18 cellular contexts compared by ENCODE assay signal in the genomic region with DNA sequence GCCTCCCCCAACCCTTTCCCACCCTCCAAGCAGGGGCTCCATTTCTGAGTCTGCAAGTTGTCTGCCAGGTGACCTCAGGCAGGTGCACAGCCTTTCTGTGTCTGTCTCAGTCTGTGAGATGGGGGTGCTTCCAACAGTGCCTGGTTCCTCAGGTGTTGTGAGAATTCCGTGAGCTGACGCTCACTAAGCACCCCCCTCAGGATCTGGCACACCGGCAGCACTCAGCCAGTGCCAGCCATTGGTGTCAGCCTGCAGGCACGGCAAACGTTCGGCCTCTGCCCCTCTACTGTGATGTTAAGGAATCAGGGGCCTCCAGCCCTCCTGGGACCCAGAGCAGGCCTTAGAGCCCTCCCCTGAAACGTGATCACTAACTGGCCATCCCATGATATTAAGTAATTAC. TPM values are rescaled to one million over a fixed set of nuclear protein-coding genes. Genes with fewer than 3 reads are reported as not detected.
DNase-seq lines count a peak whose midpoint lies in the region; ATAC-seq and TF ChIP-seq lines count a peak whose summit lies in the region.
"Had no signal": no experiment of that assay in that cellular context is flagged by ENCODE, and none has a peak within 500 bp of the region (broad histone marks: within the 10 kb centered on the region; RNA-seq: fewer than 3 reads in every experiment).

No MANE protein-coding gene starts in this region.

- peaks cover 47 to 63% (median 47%) of the 10 kb centered on the region in 3 donors for H3K27me3 Mint-ChIP-seq in CD14-positive monocyte (ENCODE audit: low read depth in 3 of 3)
- H3K27me3 Mint-ChIP-seq in activated CD8-positive, alpha-beta memory T cell treated with anti-CD3 and anti-CD28 coated beads, Interleukin-2, amount 10 ng/mL, durations not matched to agents 7 days and 5 days: peaks cover 37% of the 10 kb centered on the region
- peaks cover 29% of the 10 kb centered on the region for H3K27me3 Mint-ChIP-seq in activated naive CD4-positive, alpha-beta T cell treated with anti-CD3 and anti-CD28 coated beads for 36 hours (ENCODE audit: low read depth)

- no peak overlapping the region for H3K4me2 ChIP-seq in osteoblast (ENCODE audit: insufficient read depth, low read length)
- H3K4me2 ChIP-seq: BLaER1 had no signal

- peak overlapping the region in 6 of 10 donors; percentile 67 to 99 (median 78) for H3K4me3 ChIP-seq in heart right ventricle
- no peak overlapping the region for H3K4me3 ChIP-seq in osteoblast (ENCODE audit: insufficient read depth, low read length)
- peak overlapping the region; percentile 60 to 100 for H3K4me3 ChIP-seq in tibial artery
- H3K4me3 ChIP-seq: BLaER1 had no signal

- H3K27ac ChIP-seq in heart right ventricle (peak overlapping the region in 9 of 10 donors; percentile 71 to 97 (median 89)), osteoblast (ENCODE audit: low read depth, low read length) (no peak overlapping the region), tibial artery (peak overlapping the region; percentile 94 to 100)
- H3K27ac ChIP-seq: BLaER1 had no signal

- no peaks in the 10 kb centered on the region for H4K20me1 ChIP-seq in osteoblast (ENCODE audit: insufficient read depth, low read length)

- H3K9me3 ChIP-seq in heart right ventricle: peaks cover 0 to 9% (median 0%) of the 10 kb centered on the region in 11 donors
- H3K9me3 ChIP-seq in osteoblast (ENCODE audit: low read depth, low read length): peaks cover 11% of the 10 kb centered on the region
- H3K9me3 ChIP-seq in tibial artery: no peaks in the 10 kb centered on the region
- H3K9me3 ChIP-seq: BLaER1 had no signal

- TF ChIP-seq POLR2A in Raji (IDR thresholded peaks at IDR 0.05; ENCODE audit: insufficient read depth, low read depth, low read length): 0 out of 2 replicates have a peak, but pooled peaks have one; percentile 7

- ATAC-seq in heart right ventricle: no peak
- ATAC-seq in activated CD8-positive, alpha-beta memory T cell treated with anti-CD3 and anti-CD28 coated beads, Interleukin-2, amount 10 ng/mL, durations not matched to agents 7 days and 5 days: no peak
- ATAC-seq: activated CD4-positive, CD25-positive, alpha-beta regulatory T cell treated with anti-CD3 and anti-CD28 coated beads, Interleukin-2, amount 50 U/mL, for 24 hours; T-helper 17 cell had no signal

- H3K4me1 ChIP-seq in heart right ventricle (peaks cover 22 to 79% (median 65%) of the 10 kb centered on the region in 9 donors), osteoblast (ENCODE audit: insufficient read depth, low read length) (peaks cover 19% of the 10 kb centered on the region), tibial artery (peaks cover 0 to 67% (median 55%) of the 10 kb centered on the region in 4 donors)

- peaks cover 0 to 23% (median 0%) of the 10 kb centered on the region in 9 donors for H3K36me3 ChIP-seq in heart right ventricle
- H3K36me3 ChIP-seq in osteoblast (ENCODE audit: insufficient read depth, low read length): no peaks in the 10 kb centered on the region
- peaks cover 36 to 46% (median 43%) of the 10 kb centered on the region in 3 donors for H3K36me3 ChIP-seq in tibial artery
- H3K36me3 ChIP-seq: BLaER1 had no signal

- peaks cover 18% of the 10 kb centered on the region for H3K4me1 Mint-ChIP-seq in CD14-positive monocyte
- H3K4me1 Mint-ChIP-seq in activated CD8-positive, alpha-beta memory T cell treated with anti-CD3 and anti-CD28 coated beads, Interleukin-2, amount 10 ng/mL, durations not matched to agents 7 days and 5 days: peaks cover 11% of the 10 kb centered on the region
- peaks cover 10% of the 10 kb centered on the region for H3K4me1 Mint-ChIP-seq in activated naive CD4-positive, alpha-beta T cell treated with anti-CD3 and anti-CD28 coated beads for 36 hours (ENCODE audit: low read depth)

- H2AFZ ChIP-seq in osteoblast (ENCODE audit: low read length): no peak overlapping the region

- no peaks in the 10 kb centered on the region for H3K79me2 ChIP-seq in osteoblast (ENCODE audit: insufficient read depth, low read length)

- no peak overlapping the region for H3K27ac Mint-ChIP-seq in CD14-positive monocyte
- no peak overlapping the region for H3K27ac Mint-ChIP-seq in activated CD8-positive, alpha-beta memory T cell treated with anti-CD3 and anti-CD28 coated beads, Interleukin-2, amount 10 ng/mL, durations not matched to agents 7 days and 5 days
- no peak overlapping the region for H3K27ac Mint-ChIP-seq in activated naive CD4-positive, alpha-beta T cell treated with anti-CD3 and anti-CD28 coated beads for 36 hours
- H3K27ac Mint-ChIP-seq: activated naive CD8-positive, alpha-beta T cell; T-helper 17 cell had no signal

- WGBS in heart right ventricle, 2 donors: 49 to 61% methylated on average over 7 of the region's 7 CpGs

- DNase-seq in heart right ventricle: no peak
- peak; percentile 75 for DNase-seq in osteoblast (ENCODE audit: insufficient read length, low spot score, missing footprints)
- peak; percentile 25 to 66 for DNase-seq in tibial artery
- DNase-seq in CD14-positive monocyte (ENCODE audit: low spot score): no peak
- DNase-seq in activated CD8-positive, alpha-beta memory T cell treated with anti-CD3 and anti-CD28 coated beads, Interleukin-2, amount 10 ng/mL, durations not matched to agents 7 days and 5 days: no peak
- DNase-seq in activated naive CD4-positive, alpha-beta T cell treated with anti-CD3 and anti-CD28 coated beads for 36 hours: no peak
- DNase-seq: central memory CD4-positive, alpha-beta T cell; DMS79; NCI-H1694; NCI-H69; T-helper 17 cell had no signal

- CTCF ChIA-PET in activated CD8-positive, alpha-beta memory T cell treated with anti-CD3 and anti-CD28 coated beads, Interleukin-2, amount 10 ng/mL, durations not matched to agents 7 days and 5 days (lab: Charles Lee): no interaction called here
- CTCF ChIA-PET in activated naive CD4-positive, alpha-beta T cell treated with anti-CD3 and anti-CD28 coated beads for 36 hours (lab: Charles Lee): no interaction called here

- TF ChIP-seq CTCF in heart right ventricle (IDR thresholded peaks at IDR 0.05): no peak
- TF ChIP-seq CTCF in osteoblast (IDR thresholded peaks at IDR 0.05; ENCODE audit: extremely low read depth, low read depth, low read length): no peak
- TF ChIP-seq CTCF in tibial artery (IDR thresholded peaks at IDR 0.05): no peak
- no peak for TF ChIP-seq CTCF in CD14-positive monocyte (IDR thresholded peaks at IDR 0.05)

- intact Hi-C loops in heart right ventricle (cut with DNase I) (loop anchor here in 6 of 10 donors (1.0 to 10.0 kb wide), 4 partner anchors 35 to 90 kb away; no protein-coding TSS in a partner anchor), tibial artery (cut with DNase I; ENCODE audit: low total_unique reads) (loop anchor here (5.0 kb wide), 1 partner anchor 67 kb away; no protein-coding TSS in a partner anchor), CD14-positive monocyte (cut with micrococcal nuclease) (loop anchor here (5.0 to 10.0 kb wide), 3 partner anchors 110 to 437 kb away; partner anchors contain the start of gene ZXDC (in 1 of the 2))
- intact Hi-C loops in activated naive CD4-positive, alpha-beta T cell treated with anti-CD3 and anti-CD28 coated beads for 36 hours (cut with micrococcal nuclease): loop anchor here (5.0 to 10.0 kb wide), 2 partner anchors 272 to 630 kb away; partner anchors contain the start of genes PLXNA1 and SLC41A3

- peaks cover 4 to 7% of the 10 kb centered on the region in 2 donors for H3K36me3 Mint-ChIP-seq in CD14-positive monocyte
- no peaks in the 10 kb centered on the region for H3K36me3 Mint-ChIP-seq in activated CD8-positive, alpha-beta memory T cell treated with anti-CD3 and anti-CD28 coated beads, Interleukin-2, amount 10 ng/mL, durations not matched to agents 7 days and 5 days
- H3K36me3 Mint-ChIP-seq in activated naive CD4-positive, alpha-beta T cell treated with anti-CD3 and anti-CD28 coated beads for 36 hours (ENCODE audit: low read depth): no peaks in the 10 kb centered on the region
- H3K36me3 Mint-ChIP-seq: activated naive CD8-positive, alpha-beta T cell had no signal

- H3K27me3 ChIP-seq in heart right ventricle (peaks cover 0 to 48% (median 0%) of the 10 kb centered on the region in 7 donors), osteoblast (ENCODE audit: insufficient read depth, low read length) (peaks cover 18% of the 10 kb centered on the region), tibial artery (no peaks in the 10 kb centered on the region)

- peaks cover 0 to 20% (median 7%) of the 10 kb centered on the region in 7 donors for H3K9me3 Mint-ChIP-seq in CD14-positive monocyte
- H3K9me3 Mint-ChIP-seq in activated CD8-positive, alpha-beta memory T cell treated with anti-CD3 and anti-CD28 coated beads, Interleukin-2, amount 10 ng/mL, durations not matched to agents 7 days and 5 days (ENCODE audit: low read depth): no peaks in the 10 kb centered on the region
- H3K9me3 Mint-ChIP-seq in activated naive CD4-positive, alpha-beta T cell treated with anti-CD3 and anti-CD28 coated beads for 36 hours: no peaks in the 10 kb centered on the region
- H3K9me3 Mint-ChIP-seq: endodermal cell had no signal

- peak overlapping the region in 1 of 2 donors; percentile 94 for H3K4me3 Mint-ChIP-seq in CD14-positive monocyte
- no peak overlapping the region for H3K4me3 Mint-ChIP-seq in activated CD8-positive, alpha-beta memory T cell treated with anti-CD3 and anti-CD28 coated beads, Interleukin-2, amount 10 ng/mL, durations not matched to agents 7 days and 5 days
- no peak overlapping the region for H3K4me3 Mint-ChIP-seq in activated naive CD4-positive, alpha-beta T cell treated with anti-CD3 and anti-CD28 coated beads for 36 hours

RNA-seq across cellular contexts. Expression of gene KLF15, which starts 2.4 kb away (rescaled TPM):
- total RNA-seq in heart right ventricle (10 to 100 TPM; 13.5 to 57.1 (median 27.1) TPM), osteoblast (4.3 and 4.4 TPM in 2 replicates)
- polyA plus RNA-seq in heart right ventricle (10 to 100 TPM; 30.1 to 61.3 TPM), CD14-positive monocyte (not detected)
- total RNA-seq in activated CD8-positive, alpha-beta memory T cell treated with anti-CD3 and anti-CD28 coated beads, Interleukin-2, amount 10 ng/mL, durations not matched to agents 7 days and 5 days: not detected
- under 1 TPM; 0.62 to 0.89 TPM for total RNA-seq in activated naive CD4-positive, alpha-beta T cell treated with anti-CD3 and anti-CD28 coated beads for 36 hours

RNA-seq across cellular contexts. Expression of gene CFAP100, which starts 39.9 kb away (rescaled TPM):
- total RNA-seq in heart right ventricle (not detected), osteoblast (not detected in 2 replicates)
- polyA plus RNA-seq in heart right ventricle (not detected), CD14-positive monocyte (not detected)
- not detected for total RNA-seq in activated CD8-positive, alpha-beta memory T cell treated with anti-CD3 and anti-CD28 coated beads, Interleukin-2, amount 10 ng/mL, durations not matched to agents 7 days and 5 days
- not detected for total RNA-seq in activated naive CD4-positive, alpha-beta T cell treated with anti-CD3 and anti-CD28 coated beads for 36 hours
- total RNA-seq: LHCN-M2, pulmonary artery endothelial cell, T-helper 17 cell had no signal

Comparison
In these comparisons a context has a peak if more than half of its experiments do, and no peak if none do; other contexts are left out.
1. DNase-seq: peak in osteoblast (single experiment) and tibial artery (2 of 2); none in heart right ventricle (0 of 2), CD14-positive monocyte (single experiment), activated CD8-positive, alpha-beta memory T cell treated with anti-CD3 and anti-CD28 coated beads, Interleukin-2, amount 10 ng/mL, durations not matched to agents 7 days and 5 days (single experiment) and activated naive CD4-positive, alpha-beta T cell treated with anti-CD3 and anti-CD28 coated beads for 36 hours (single experiment).